ENCODE assay signal across 8 cellular contexts in the genomic region with DNA sequence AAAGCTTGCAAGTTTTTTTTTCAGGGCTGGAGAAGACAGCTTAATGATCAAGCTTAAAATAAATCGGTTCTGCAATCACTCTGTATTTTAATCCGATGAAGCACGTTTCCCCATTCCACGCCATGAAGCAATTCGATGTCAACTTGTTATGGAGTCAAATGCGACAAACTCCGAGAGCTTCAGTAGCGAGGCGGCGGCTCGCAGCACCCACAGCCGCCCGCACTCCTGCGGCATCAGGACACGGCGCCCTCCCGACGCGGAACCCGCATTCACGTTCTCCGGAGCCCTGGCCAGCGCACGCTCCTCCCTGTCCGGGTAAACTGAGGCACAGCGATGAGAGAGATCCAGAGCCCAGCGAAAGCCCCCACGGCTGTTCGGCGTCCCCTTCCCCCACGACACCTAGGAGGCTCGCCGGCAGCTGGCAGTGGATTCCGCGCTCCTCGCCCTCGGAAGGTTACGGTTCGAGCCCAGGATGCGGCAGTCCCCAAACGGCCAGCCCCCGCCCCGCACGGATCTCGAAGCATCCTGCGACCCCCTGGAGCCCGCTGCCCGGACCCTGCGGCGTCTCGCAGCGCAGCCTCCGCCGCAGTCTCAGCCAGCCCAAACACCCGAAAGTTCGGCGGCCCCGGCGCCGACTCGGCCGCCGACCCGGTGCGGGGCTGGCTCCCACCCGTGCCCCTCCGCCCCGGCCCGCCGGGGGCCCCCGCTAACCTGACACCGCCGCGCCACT. TPM values are rescaled to one million over a fixed set of nuclear protein-coding genes. Genes with fewer than 3 reads are reported as not detected.
DNase-seq lines count a peak whose midpoint lies in the region; ATAC-seq, FAIRE-seq and TF ChIP-seq lines count a peak whose summit lies in the region.

No MANE protein-coding gene starts in this region.

- ATAC-seq in GM12878, result no peak
- ATAC-seq in HG02840 (IDR thresholded peaks at IDR 0.05; ENCODE audit: low FRiP score, unreplicated experiment), result no peak

- no peak for TF ChIP-seq POLR2A in GM12878 (IDR thresholded peaks at IDR 0.05; ENCODE audit: low read depth, low read length)

- no peaks in the 10 kb centered on the region for H3F3A ChIP-seq in smooth muscle cell (ENCODE audit: low read depth)

- H3K9ac ChIP-seq in GM12878 (ENCODE audit: control insufficient read depth, insufficient read depth, low read length) (no peak overlapping the region), keratinocyte (ENCODE audit: control insufficient read depth, extremely low read depth, insufficient read depth, low read length) (peak overlapping the region; percentile 59), smooth muscle cell (ENCODE audit: low read depth) (peak overlapping the region; percentile 48)

- no peak overlapping the region for H3K27ac Mint-ChIP-seq in activated T-cell treated with anti-CD3 and anti-CD28 coated beads, Interleukin-2, amount 50 U/mL, for 24 hours

- BruUV-seq in GM12878 (replicated peaks; lab: Mats Ljungman, UMichigan), result no TSS peak

- intact Hi-C loops in GM12878 (cut with micrococcal nuclease; ENCODE audit: unreplicated experiment), result loop anchor here (5.0 kb wide), 1 partner anchor 413 kb away; a partner anchor contains a TSS

- CTCF ChIA-PET in GM12878 (lab: Yijun Ruan, JAX), result interaction anchor here (1.2 kb wide), 1 partner anchor 11 kb away, joined by 4 read pairs; no protein-coding TSS in a partner anchor

- H4K20me1 ChIP-seq in GM12878 (ENCODE audit: control insufficient read depth, insufficient read depth) (no peaks in the 10 kb centered on the region), keratinocyte (ENCODE audit: control insufficient read depth, extremely low read depth, insufficient read depth, low read length) (no peaks in the 10 kb centered on the region), smooth muscle cell (ENCODE audit: low read depth) (no peaks in the 10 kb centered on the region)

- H3K4me1 ChIP-seq in GM12878 (ENCODE audit: control insufficient read depth, insufficient read depth, low read length), result peaks cover 5% of the 10 kb centered on the region
- no peaks in the 10 kb centered on the region for H3K4me1 ChIP-seq in keratinocyte (ENCODE audit: control insufficient read depth, extremely low read depth, insufficient read depth, low read length)
- peaks cover 10% of the 10 kb centered on the region for H3K4me1 ChIP-seq in smooth muscle cell (ENCODE audit: low read depth)

- H2AFZ ChIP-seq in GM12878 (ENCODE audit: control insufficient read depth, low read depth, low read length) (peak overlapping the region; percentile 59; the same call in 1 of the 2 replicates), keratinocyte (ENCODE audit: control insufficient read depth, low read length) (peak overlapping the region; percentile 76), smooth muscle cell (ENCODE audit: low read depth) (peak overlapping the region; percentile 91)

- H3K27ac ChIP-seq in GM12878 (ENCODE audit: control insufficient read depth, insufficient read depth), result no peak overlapping the region
- H3K27ac ChIP-seq in keratinocyte (ENCODE audit: control insufficient read depth, insufficient read depth, low read length), result no peak overlapping the region
- H3K27ac ChIP-seq in smooth muscle cell (ENCODE audit: low read depth), result no peak overlapping the region

- in situ Hi-C loops in GM12878 (cut with MboI), result no loop called here

- H3K9me3 ChIP-seq in GM12878 (replicated peaks; ENCODE audit: control insufficient read depth, insufficient read depth, low read length) (no peaks in the 10 kb centered on the region; the same call in 2 of the 3 replicates), keratinocyte (ENCODE audit: control insufficient read depth, low read depth, low read length) (no peaks in the 10 kb centered on the region), smooth muscle cell (replicated peaks; ENCODE audit: low read depth) (no peaks in the 10 kb centered on the region)

- H3K27me3 ChIP-seq in GM12878 (replicated peaks in 1 of 2; ENCODE audit: control insufficient read depth in 2 of 2, insufficient read depth in 2 of 2, low read length in 1 of 2), result peaks cover 0 to 12% of the 10 kb centered on the region in 2 experiments; a peak in 3 of 4 replicates
- no peaks in the 10 kb centered on the region for H3K27me3 ChIP-seq in keratinocyte (ENCODE audit: control insufficient read depth, extremely low read depth, insufficient read depth, low read length)
- H3K27me3 ChIP-seq in smooth muscle cell (ENCODE audit: low read depth), result no peaks in the 10 kb centered on the region

- no peaks in the 10 kb centered on the region for H3K9me1 ChIP-seq in keratinocyte (ENCODE audit: control insufficient read depth, extremely low read depth, insufficient read depth, low read length)

- TF ChIP-seq RAD21 in GM12878 (IDR thresholded peaks at IDR 0.05; ENCODE audit: insufficient read depth, low read depth, low read length), result no peak

- no peaks in the 10 kb centered on the region for H3K36me3 ChIP-seq in GM12878 (ENCODE audit: control insufficient read depth in 2 of 2, insufficient read depth in 2 of 2, low read length in 1 of 2)
- no peaks in the 10 kb centered on the region for H3K36me3 ChIP-seq in keratinocyte (ENCODE audit: control insufficient read depth in 2 of 2, extremely low read depth in 1 of 2, insufficient read depth in 2 of 2, low read length in 2 of 2)
- no peaks in the 10 kb centered on the region for H3K36me3 ChIP-seq in smooth muscle cell (ENCODE audit: low read depth)

- H3K4me3 Mint-ChIP-seq in activated T-cell treated with anti-CD3 and anti-CD28 coated beads, Interleukin-2, amount 50 U/mL, for 24 hours, result peak overlapping the region; percentile 76

- FAIRE-seq in GM12878 (lab: Jason Lieb, UNC) (no peak), keratinocyte (lab: Jason Lieb, UNC) (peak; percentile 20)

- SMC1A ChIA-PET in GM12878 (lab: Charles Lee; ENCODE audit: uncharacterized antibody, unreplicated experiment), result interaction anchor here (0.8 kb wide), 1 partner anchor 18 kb away, joined by 3 read pairs; no protein-coding TSS in a partner anchor

- peaks cover 34% of the 10 kb centered on the region for H3K27me3 Mint-ChIP-seq in activated T-cell treated with anti-CD3 and anti-CD28 coated beads, Interleukin-2, amount 50 U/mL, for 24 hours

- POLR2A ChIA-PET in GM12878 (lab: Charles Lee), result no interaction called here

- H3K4me1 Mint-ChIP-seq in activated T-cell treated with anti-CD3 and anti-CD28 coated beads, Interleukin-2, amount 50 U/mL, for 24 hours (ENCODE audit: low read depth), result peaks cover 14% of the 10 kb centered on the region

- WGBS in GM12878 (ENCODE audit: insufficient coverage, insufficient replicate concordance, low lambda C conversion rate, missing lambda C conversion rate), result 38% methylated on average over 55 of the region's 74 CpGs
- 2% methylated on average over 54 of the region's 74 CpGs for WGBS in smooth muscle cell (ENCODE audit: low lambda C conversion rate)

- TF ChIP-seq CTCF in GM12878 (IDR thresholded peaks at IDR 0.05 in 2 of 3, conservative IDR thresholded peaks at IDR 0.05 in 1 of 3; ENCODE audit: control insufficient read depth in 2 of 3, extremely low read depth in 1 of 3, insufficient read depth in 1 of 3, low read depth in 3 of 3, low read length in 3 of 3) (no peak), keratinocyte (optimal IDR thresholded peaks at IDR 0.05 in 1 of 3, IDR thresholded peaks at IDR 0.05 in 1 of 3, conservative IDR thresholded peaks at IDR 0.05 in 1 of 3; ENCODE audit: extremely low read depth in 1 of 3, insufficient read depth in 2 of 3, low read length in 3 of 3) (no peak), smooth muscle cell (IDR thresholded peaks at IDR 0.05; ENCODE audit: borderline replicate concordance, insufficient read depth, poor library complexity, severe bottlenecking) (peak; percentile 3)

- DNase-seq in activated T-cell treated with anti-CD3 and anti-CD28 coated beads, Interleukin-2, amount 50 U/mL, for 24 hours, result no peak
- DNase-seq in activated T-cell treated with anti-CD3 and anti-CD28 coated beads for 4 hours (no peak), GM12878 (ENCODE audit: low read depth, low spot score) (no peak), keratinocyte (ENCODE audit: low read depth, low spot score) (no peak), smooth muscle cell (lab: John Stamatoyannopoulos, UW; ENCODE audit: unreplicated experiment) (no peak), SKM-1 (lab: John Stamatoyannopoulos, UW; ENCODE audit: unreplicated experiment) (no peak), inferior parietal cortex (ENCODE audit: extremely low spot score) (no peak)

- no peak for TF ChIP-seq EP300 in GM12878 (IDR thresholded peaks at IDR 0.05; ENCODE audit: borderline replicate concordance in 1 of 2, control insufficient read depth in 1 of 2, low read depth in 2 of 2, low read length in 2 of 2)

- H3K79me2 ChIP-seq in GM12878 (ENCODE audit: control insufficient read depth, insufficient read depth, low read length) (no peaks in the 10 kb centered on the region), keratinocyte (ENCODE audit: control insufficient read depth, insufficient read depth, low read length) (no peaks in the 10 kb centered on the region), smooth muscle cell (ENCODE audit: low read depth) (no peaks in the 10 kb centered on the region)

- H3K4me2 ChIP-seq in GM12878 (ENCODE audit: control insufficient read depth, insufficient read depth) (peak overlapping the region; percentile 44), keratinocyte (ENCODE audit: control insufficient read depth, extremely low read depth, insufficient read depth, low read depth, low read length) (peak overlapping the region; percentile 87), smooth muscle cell (peak overlapping the region; percentile 89)

- H3K4me3 ChIP-seq in GM12878 (no peak overlapping the region), keratinocyte (ENCODE audit: control insufficient read depth in 2 of 3, extremely low read depth in 1 of 3, insufficient read depth in 2 of 3, low read depth in 1 of 3, low read length in 3 of 3) (peak overlapping the region; percentile 73 to 80 (median 78)), smooth muscle cell (peak overlapping the region; percentile 72)

- dilution Hi-C loops in keratinocyte (cut with MboI; ENCODE audit: extremely low pct_ligation_motif_present, low sequenced_read_pairs), result loop anchor here (25.0 kb wide), 1 partner anchor 213 kb away; no protein-coding TSS in a partner anchor

- H3K36me3 Mint-ChIP-seq in activated T-cell treated with anti-CD3 and anti-CD28 coated beads, Interleukin-2, amount 50 U/mL, for 24 hours (ENCODE audit: low read depth), result peaks cover 4% of the 10 kb centered on the region

- peaks cover 6% of the 10 kb centered on the region for H3K9me3 Mint-ChIP-seq in activated T-cell treated with anti-CD3 and anti-CD28 coated beads, Interleukin-2, amount 50 U/mL, for 24 hours

- RAD21 ChIA-PET in GM12878 (lab: Charles Lee; ENCODE audit: unreplicated experiment), result no interaction called here

RNA-seq across cellular contexts. Expression of a gene that starts 0.5 kb away (rescaled TPM):
- total RNA-seq in GM12878 (2013; cell fraction: nucleolus; rRNA removed), result 0.15 and 1.6 TPM in 2 replicates
- not detected in 2 replicates for total RNA-seq in GM12878 (2014; rRNA removed)
- not detected in 2 replicates for total RNA-seq in GM12878 (2014; rRNA removed; fragmentation: Illumina TruSeq; extraction: Trizol)
- 0.10 TPM in 1 of 2 replicates, not detected in the other for total RNA-seq in GM12878 (2021)
- not detected for polyA plus RNA-seq in GM12878 (2011; ENCODE audit: low read depth)
- 1.4 and 3.0 TPM in 2 replicates for polyA plus RNA-seq in GM12878 (2011; rRNA removed)
- polyA plus RNA-seq in GM12878 (2011; cell fraction: cytosol; rRNA removed), result 1.4 and 1.8 TPM in 2 replicates
- 1.8 and 3.3 TPM in 2 replicates for polyA plus RNA-seq in GM12878 (2011; cell fraction: nucleus; rRNA removed)
- polyA plus RNA-seq in GM12878 (2012), result 0.06 TPM in 1 of 2 replicates, not detected in the other
- polyA plus RNA-seq in GM12878 (2014; fragmentation: Illumina TruSeq; extraction: Trizol), result not detected in 2 replicates
- not detected for polyA plus RNA-seq in GM12878 (2014; fragmentation: Nextera tagmentation; extraction: Ambion mirVana)
- polyA plus RNA-seq in GM12878 (2014; rRNA removed), result not detected in 2 replicates
- not detected for polyA plus RNA-seq in GM12878 (2016; fragmentation: Nextera tagmentation; extraction: Ambion mirVana)
- 3.9 and 10.3 TPM in 2 replicates for polyA minus RNA-seq in GM12878 (2011; rRNA and poly(A)+ RNA removed)
- 0.27 and 0.42 TPM in 2 replicates for polyA minus RNA-seq in GM12878 (2011; cell fraction: cytosol; rRNA and poly(A)+ RNA removed)
- 1.3 and 3.0 TPM in 2 replicates for polyA minus RNA-seq in GM12878 (2011; cell fraction: nucleus; rRNA and poly(A)+ RNA removed)
- 7.6 to 10.8 TPM (median 10.2 TPM) in 3 replicates for polyA plus RNA-seq in keratinocyte
- polyA plus RNA-seq in keratinocyte (2011; ENCODE audit: low read depth), result 7.8 TPM
- 4.8 and 7.0 TPM in 2 replicates for polyA plus RNA-seq in keratinocyte (2011; cell fraction: cytosol; rRNA removed)
- polyA plus RNA-seq in keratinocyte (2011; cell fraction: nucleus; rRNA removed), result 9.5 and 10.7 TPM in 2 replicates
- 6.2 and 7.4 TPM in 2 replicates for polyA plus RNA-seq in keratinocyte (2012; ENCODE audit: low replicate concordance)
- polyA minus RNA-seq in keratinocyte, result 29.5 to 58.8 TPM (median 49.4 TPM) in 3 replicates
- 8.1 TPM for polyA minus RNA-seq in keratinocyte (2011; cell fraction: cytosol; rRNA and poly(A)+ RNA removed)
- polyA minus RNA-seq in keratinocyte (2011; cell fraction: nucleus; rRNA and poly(A)+ RNA removed), result 10.0 and 30.9 TPM in 2 replicates
- 21.1 and 27.4 TPM in 2 replicates for total RNA-seq in smooth muscle cell
- polyA plus RNA-seq in smooth muscle cell, result 2.0 and 6.3 TPM in 2 replicates
